ENCODE assay signal across 25 cellular contexts in genomic region chr2:19787134-19787533, GRCh38.
DNase-seq lines count a peak whose midpoint lies in the region; ATAC-seq and TF ChIP-seq lines count a peak whose summit lies in the region.
"Had no signal": no experiment of that assay in that cellular context is flagged by ENCODE, and none has a peak within 500 bp of the region (broad histone marks: within the 10 kb centered on the region; RNA-seq: fewer than 3 reads in every experiment).

No MANE protein-coding gene starts in this region.

- POLR2A ChIA-PET in Caco-2 (lab: Charles Lee): no interaction called here

- H3K27me3 Mint-ChIP-seq in Caco-2 (ENCODE audit: insufficient read depth, unreplicated experiment): no peaks in the 10 kb centered on the region
- H3K27me3 Mint-ChIP-seq in activated naive CD4-positive, alpha-beta T cell treated with anti-CD3 and anti-CD28 coated beads, Interleukin-2, amount 10 ng/mL, durations not matched to agents 7 days and 5 days: no peaks in the 10 kb centered on the region

- H3K27ac Mint-ChIP-seq in Caco-2 (ENCODE audit: unreplicated experiment): peak overlapping the region; percentile 63
- no peak overlapping the region for H3K27ac Mint-ChIP-seq in activated naive CD4-positive, alpha-beta T cell treated with anti-CD3 and anti-CD28 coated beads, Interleukin-2, amount 10 ng/mL, durations not matched to agents 7 days and 5 days
- H3K27ac Mint-ChIP-seq: neural progenitor cell; stimulated activated naive CD8-positive, alpha-beta T cell treated with anti-CD3 and anti-CD28 coated beads, Interleukin-15, amount 100 ng/mL, for 72 hours had no signal

- no peak for TF ChIP-seq CTCF in Caco-2 (IDR thresholded peaks at IDR 0.05; ENCODE audit: insufficient read depth in 1 of 2, low read depth in 1 of 2, low read length in 1 of 2, severe bottlenecking in 1 of 2, unreplicated experiment in 1 of 2)
- no peak for TF ChIP-seq CTCF in RWPE2 (IDR thresholded peaks at IDR 0.05; ENCODE audit: poor library complexity, severe bottlenecking)
- no peak for TF ChIP-seq CTCF in osteoblast (IDR thresholded peaks at IDR 0.05; ENCODE audit: extremely low read depth, low read depth, low read length)

- H3K27ac ChIP-seq in RWPE2 (ENCODE audit: poor library complexity, severe bottlenecking) (peak overlapping the region; percentile 37), epithelial cell of prostate (peak overlapping the region; percentile 33), osteoblast (ENCODE audit: low read depth, low read length) (peak overlapping the region; percentile 71)
- H3K27ac ChIP-seq: neural progenitor cell, parathyroid adenoma, right atrium auricular region, SJCRH30, spleen had no signal

- H3K79me2 ChIP-seq in osteoblast (ENCODE audit: insufficient read depth, low read length): no peaks in the 10 kb centered on the region
- H3K79me2 ChIP-seq: parathyroid adenoma had no signal

- no peaks in the 10 kb centered on the region for H3K36me3 Mint-ChIP-seq in Caco-2 (ENCODE audit: insufficient read depth, unreplicated experiment)
- no peaks in the 10 kb centered on the region for H3K36me3 Mint-ChIP-seq in activated naive CD4-positive, alpha-beta T cell treated with anti-CD3 and anti-CD28 coated beads, Interleukin-2, amount 10 ng/mL, durations not matched to agents 7 days and 5 days
- H3K36me3 Mint-ChIP-seq: neural progenitor cell had no signal

- no TSS peak for BruUV-seq in Caco-2 (replicated peaks; lab: Mats Ljungman, UMichigan)

- H3K9me3 ChIP-seq in Caco-2 (no peaks in the 10 kb centered on the region), RWPE2 (ENCODE audit: severe bottlenecking) (no peaks in the 10 kb centered on the region), osteoblast (ENCODE audit: low read depth, low read length) (no peaks in the 10 kb centered on the region)
- H3K9me3 ChIP-seq: right atrium auricular region, SJCRH30, spleen had no signal

- H4K20me1 ChIP-seq in osteoblast (ENCODE audit: insufficient read depth, low read length): no peaks in the 10 kb centered on the region

- ATAC-seq in RWPE2 (ENCODE audit: low read depth): no peak
- ATAC-seq: left colon; stimulated activated naive CD8-positive, alpha-beta T cell treated with anti-CD3 and anti-CD28 coated beads, Interleukin-15, amount 100 ng/mL, for 72 hours had no signal

- DNase-seq in Caco-2: no peak
- no peak for DNase-seq in RWPE2 (ENCODE audit: low spot score)
- DNase-seq in epithelial cell of prostate (ENCODE audit: low read depth, low spot score): no peak
- no peak for DNase-seq in osteoblast (ENCODE audit: insufficient read length, low spot score, missing footprints)
- no peak for DNase-seq in activated naive CD4-positive, alpha-beta T cell treated with anti-CD3 and anti-CD28 coated beads, Interleukin-2, amount 10 ng/mL, durations not matched to agents 7 days and 5 days
- no peak for DNase-seq in NCI-H446 treated with DMSO at 0.1 percent for 48 hours (lab: John Stamatoyannopoulos, UW)
- DNase-seq in COLO829 (ENCODE audit: low spot score): no peak
- DNase-seq in T-helper 9 cell: no peak
- DNase-seq: activated CD4-positive, alpha-beta T cell treated with anti-CD3 and anti-CD28 coated beads, Interleukin-2, amount 50 U/mL, for 1 hour; activated gamma-delta T cell treated with Interleukin-2 at 50 U/mL for 16 hours; C1 segment of cervical spinal cord; Calu3; caudate nucleus; DMS79 treated with DMSO at 0.1 percent for 48 hours; left colon; NCI-H1436 treated with DMSO at 0.1 percent for 48 hours; NCI-H2107; NCI-H748 treated with DMSO at 0.1 percent for 48 hours; SJCRH30; spleen; stimulated activated CD4-positive, alpha-beta T cell treated with anti-CD3 and anti-CD28 coated beads, Interleukin-2, amount 100 ng/mL, for 24 hours; stimulated activated naive CD8-positive, alpha-beta T cell treated with anti-CD3 and anti-CD28 coated beads, Interleukin-15, amount 100 ng/mL, for 72 hours had no signal

- no peak overlapping the region for H3K4me3 Mint-ChIP-seq in Caco-2 (ENCODE audit: unreplicated experiment)
- no peak overlapping the region for H3K4me3 Mint-ChIP-seq in activated naive CD4-positive, alpha-beta T cell treated with anti-CD3 and anti-CD28 coated beads, Interleukin-2, amount 10 ng/mL, durations not matched to agents 7 days and 5 days
- H3K4me3 Mint-ChIP-seq: neural progenitor cell; stimulated activated naive CD8-positive, alpha-beta T cell treated with anti-CD3 and anti-CD28 coated beads, Interleukin-15, amount 100 ng/mL, for 72 hours had no signal

- H3K4me2 ChIP-seq in osteoblast (ENCODE audit: insufficient read depth, low read length): peak overlapping the region; percentile 17
- H3K4me2 ChIP-seq: neural progenitor cell had no signal

- H3K36me3 ChIP-seq in Caco-2 (ENCODE audit: control insufficient read depth, insufficient read depth, low read length): no peaks in the 10 kb centered on the region
- H3K36me3 ChIP-seq in RWPE2 (ENCODE audit: low read depth): no peaks in the 10 kb centered on the region
- no peaks in the 10 kb centered on the region for H3K36me3 ChIP-seq in osteoblast (ENCODE audit: insufficient read depth, low read length)
- H3K36me3 ChIP-seq: neural progenitor cell, right atrium auricular region, SJCRH30, spleen had no signal

- no peak overlapping the region for H2AFZ ChIP-seq in osteoblast (ENCODE audit: low read length)
- H2AFZ ChIP-seq: neural progenitor cell, parathyroid adenoma had no signal

- no peaks in the 10 kb centered on the region for H3K27me3 ChIP-seq in Caco-2 (replicated peaks; ENCODE audit: control insufficient read depth, insufficient read depth, low read length)
- no peaks in the 10 kb centered on the region for H3K27me3 ChIP-seq in RWPE2 (ENCODE audit: insufficient read depth, poor library complexity, severe bottlenecking)
- H3K27me3 ChIP-seq in osteoblast (ENCODE audit: insufficient read depth, low read length): no peaks in the 10 kb centered on the region
- H3K27me3 ChIP-seq: neural progenitor cell, right atrium auricular region, SJCRH30 had no signal

- CTCF ChIA-PET in Caco-2 (lab: Charles Lee): no interaction called here
- CTCF ChIA-PET in activated naive CD4-positive, alpha-beta T cell treated with anti-CD3 and anti-CD28 coated beads, Interleukin-2, amount 10 ng/mL, durations not matched to agents 7 days and 5 days (lab: Charles Lee): no interaction called here

- intact Hi-C loops in Caco-2 (cut with micrococcal nuclease; ENCODE audit: unreplicated experiment): loop anchor here (5.0 kb wide), 1 partner anchor 70 kb away; no protein-coding TSS in a partner anchor

- no peaks in the 10 kb centered on the region for H3K9me3 Mint-ChIP-seq in Caco-2 (ENCODE audit: unreplicated experiment)
- no peaks in the 10 kb centered on the region for H3K9me3 Mint-ChIP-seq in activated naive CD4-positive, alpha-beta T cell treated with anti-CD3 and anti-CD28 coated beads, Interleukin-2, amount 10 ng/mL, durations not matched to agents 7 days and 5 days
- H3K9me3 Mint-ChIP-seq: neural progenitor cell had no signal

- peaks cover 20% of the 10 kb centered on the region for H3K4me1 Mint-ChIP-seq in Caco-2 (ENCODE audit: low read depth, unreplicated experiment)
- no peaks in the 10 kb centered on the region for H3K4me1 Mint-ChIP-seq in activated naive CD4-positive, alpha-beta T cell treated with anti-CD3 and anti-CD28 coated beads, Interleukin-2, amount 10 ng/mL, durations not matched to agents 7 days and 5 days
- H3K4me1 Mint-ChIP-seq: neural progenitor cell; stimulated activated naive CD8-positive, alpha-beta T cell treated with anti-CD3 and anti-CD28 coated beads, Interleukin-15, amount 100 ng/mL, for 72 hours had no signal

- H3K4me3 ChIP-seq in Caco-2 (ENCODE audit: low read depth, low read length) (no peak overlapping the region), RWPE2 (ENCODE audit: severe bottlenecking) (no peak overlapping the region), osteoblast (ENCODE audit: insufficient read depth, low read length) (no peak overlapping the region)
- H3K4me3 ChIP-seq: neural progenitor cell, right atrium auricular region, SJCRH30, spleen had no signal

- H3K4me1 ChIP-seq in Caco-2 (peaks cover 21% of the 10 kb centered on the region), RWPE2 (ENCODE audit: insufficient read depth, poor library complexity, severe bottlenecking) (peaks cover 21% of the 10 kb centered on the region), osteoblast (ENCODE audit: insufficient read depth, low read length) (peaks cover 27% of the 10 kb centered on the region)
- H3K4me1 ChIP-seq: neural progenitor cell, parathyroid adenoma, spleen had no signal
